ENCODE assay signal across 9 cellular contexts in genomic region chr11:30282289-30282631, GRCh38. TPM values are rescaled to one million over a fixed set of nuclear protein-coding genes. Genes with fewer than 3 reads are reported as not detected.
DNase-seq lines count a peak whose midpoint lies in the region; ATAC-seq and TF ChIP-seq lines count a peak whose summit lies in the region.
"Had no signal": no experiment of that assay in that cellular context is flagged by ENCODE, and none has a peak within 500 bp of the region (broad histone marks: within the 10 kb centered on the region; RNA-seq: fewer than 3 reads in every experiment).

No MANE protein-coding gene starts in this region.

- H3K27ac ChIP-seq in CD8-positive, alpha-beta memory T cell (ENCODE audit: low read depth, low read length), result no peak overlapping the region
- no peak overlapping the region for H3K27ac ChIP-seq in psoas muscle

- H3K4me1 Mint-ChIP-seq in CD8-positive, alpha-beta memory T cell, result peaks cover 24 to 38% (median 28%) of the 10 kb centered on the region in 3 donors

- H3K4me1 ChIP-seq in CD8-positive, alpha-beta memory T cell (ENCODE audit: insufficient read depth, low read length), result peaks cover 18% of the 10 kb centered on the region
- no peaks in the 10 kb centered on the region for H3K4me1 ChIP-seq in psoas muscle

- H3K36me3 Mint-ChIP-seq in CD8-positive, alpha-beta memory T cell, result no peaks in the 10 kb centered on the region

- H3K27me3 Mint-ChIP-seq in CD8-positive, alpha-beta memory T cell, result no peaks in the 10 kb centered on the region

- intact Hi-C loops in psoas muscle (cut with DNase I), result no loop called here

- H3K27me3 ChIP-seq in CD8-positive, alpha-beta memory T cell (ENCODE audit: insufficient read depth, low read length, poor library complexity, severe bottlenecking), result no peaks in the 10 kb centered on the region
- H3K27me3 ChIP-seq in psoas muscle (ENCODE audit: insufficient read depth in 3 of 3, low read length in 2 of 3), result no peaks in the 10 kb centered on the region

- TF ChIP-seq CTCF in psoas muscle (IDR thresholded peaks at IDR 0.05), result no peak

- H3K4me3 Mint-ChIP-seq in CD8-positive, alpha-beta memory T cell, result peak overlapping the region; percentile 17 to 83 (median 66)

- 65 to 72% (median 66%) methylated on average over 3 of the region's 3 CpGs for WGBS in psoas muscle, 3 donors

- DNase-seq in CD8-positive, alpha-beta memory T cell, result peak; percentile 6 to 48 (median 19)
- DNase-seq in activated gamma-delta T cell treated with anti-CD3 and anti-CD28 coated beads, Interleukin-2, amount 50 U/mL, for 16 hours (ENCODE audit: low read depth), result peak; percentile 17
- DNase-seq in SW 1271 (lab: John Stamatoyannopoulos, UW), result no peak
- no peak for DNase-seq in DMS153 (lab: John Stamatoyannopoulos, UW)
- no peak for DNase-seq in psoas muscle
- no peak for DNase-seq in stimulated activated CD4-positive, alpha-beta T cell treated with anti-CD3 and anti-CD28 coated beads, Interleukin-4, amount 100 ng/mL, for 4 hours
- DNase-seq: DMS79 treated with DMSO at 0.1 percent for 48 hours had no signal

- peak overlapping the region; percentile 15 to 81 (median 58) for H3K27ac Mint-ChIP-seq in CD8-positive, alpha-beta memory T cell

- ATAC-seq in GM19397 (IDR thresholded peaks at IDR 0.05; ENCODE audit: unreplicated experiment) (peak; percentile 96), HG03097 (IDR thresholded peaks at IDR 0.05; ENCODE audit: low FRiP score, unreplicated experiment) (peak; percentile 99), psoas muscle (no peak)

- no peaks in the 10 kb centered on the region for H3K9me3 Mint-ChIP-seq in CD8-positive, alpha-beta memory T cell

- H3K4me3 ChIP-seq in CD8-positive, alpha-beta memory T cell (ENCODE audit: low read length), result peak overlapping the region; percentile 44
- no peak overlapping the region for H3K4me3 ChIP-seq in psoas muscle

- H3K36me3 ChIP-seq in CD8-positive, alpha-beta memory T cell (ENCODE audit: insufficient read depth, low read length), result no peaks in the 10 kb centered on the region
- H3K36me3 ChIP-seq in psoas muscle (ENCODE audit: insufficient read depth in 1 of 2, low read depth in 1 of 2), result no peaks in the 10 kb centered on the region

- POLR2A ChIA-PET in CD8-positive, alpha-beta memory T cell (lab: Charles Lee), result no interaction called here

- CTCF ChIA-PET in CD8-positive, alpha-beta memory T cell (lab: Charles Lee), result no interaction called here

- no peaks in the 10 kb centered on the region for H3K9me3 ChIP-seq in CD8-positive, alpha-beta memory T cell (ENCODE audit: low read length)
- H3K9me3 ChIP-seq in psoas muscle, result no peaks in the 10 kb centered on the region

RNA-seq across cellular contexts. Expression of gene ARL14EP, which starts 40.6 kb away (rescaled TPM):
- 10 to 100 TPM; 39.6 to 42.2 TPM for total RNA-seq in CD8-positive, alpha-beta memory T cell
- 85.9 TPM for polyA plus RNA-seq in CD8-positive, alpha-beta memory T cell
- total RNA-seq in psoas muscle, result 10 to 100 TPM; 23.4 to 27.4 (median 26.5) TPM
- polyA plus RNA-seq in psoas muscle, result 10 to 100 TPM in 2 of 3 donors, 1 to 10 TPM in 1; 8.1 to 21.8 (median 14.3) TPM

RNA-seq across cellular contexts. Expression of gene FSHB, which starts 51.4 kb away (rescaled TPM):
- total RNA-seq in CD8-positive, alpha-beta memory T cell, result not detected
- not detected for polyA plus RNA-seq in CD8-positive, alpha-beta memory T cell
- not detected for total RNA-seq in psoas muscle
- not detected for polyA plus RNA-seq in psoas muscle

Comparison
In these comparisons a context has a peak if more than half of its experiments do, and no peak if none do; other contexts are left out.
1. DNase-seq: peak in CD8-positive, alpha-beta memory T cell (5 of 5) and activated gamma-delta T cell treated with anti-CD3 and anti-CD28 coated beads, Interleukin-2, amount 50 U/mL, for 16 hours (single experiment); none in SW 1271 (0 of 2), DMS153 (single experiment), psoas muscle (0 of 2) and stimulated activated CD4-positive, alpha-beta T cell treated with anti-CD3 and anti-CD28 coated beads, Interleukin-4, amount 100 ng/mL, for 4 hours (0 of 2).
2. ATAC-seq: peak in GM19397 (single experiment) and HG03097 (single experiment); none in psoas muscle (0 of 4).